ENCODE assay signal across 19 cellular contexts in genomic region chr2:228589115-228589514, GRCh38.
"Had no signal": no experiment of that assay in that cellular context is flagged by ENCODE, and none has a peak within 500 bp of the region (broad histone marks: within the 10 kb centered on the region; RNA-seq: fewer than 3 reads in every experiment).

No MANE protein-coding gene starts in this region.

- H3K9ac ChIP-seq: KMS-11, SK-N-SH had no signal

- H3K27ac ChIP-seq: KMS-11, RWPE1 had no signal

- FAIRE-seq: K562 had no signal

- ATAC-seq: K562, Panc1 had no signal

- H3K4me2 ChIP-seq: KMS-11, SK-N-SH had no signal

- H3K4me3 ChIP-seq: K562 had no signal

- H3K9me3 ChIP-seq: SK-N-SH had no signal

- DNase-seq: Kasumi-1, MM.1S, NCI-H1092 treated with DMSO at 0.1 percent for 48 hours, NCI-H1436, NCI-H187, NCI-H2029, NCI-H2081 treated with DMSO at 0.1 percent for 48 hours, NCI-H2171, NCI-H510A, NCI-H524 treated with DMSO at 0.1 percent for 48 hours, NCI-H69, NCI-H774, SHP77, SK-N-SH, SW 1271 had no signal
